ENCODE assay signal across 23 cellular contexts in the genomic region with DNA sequence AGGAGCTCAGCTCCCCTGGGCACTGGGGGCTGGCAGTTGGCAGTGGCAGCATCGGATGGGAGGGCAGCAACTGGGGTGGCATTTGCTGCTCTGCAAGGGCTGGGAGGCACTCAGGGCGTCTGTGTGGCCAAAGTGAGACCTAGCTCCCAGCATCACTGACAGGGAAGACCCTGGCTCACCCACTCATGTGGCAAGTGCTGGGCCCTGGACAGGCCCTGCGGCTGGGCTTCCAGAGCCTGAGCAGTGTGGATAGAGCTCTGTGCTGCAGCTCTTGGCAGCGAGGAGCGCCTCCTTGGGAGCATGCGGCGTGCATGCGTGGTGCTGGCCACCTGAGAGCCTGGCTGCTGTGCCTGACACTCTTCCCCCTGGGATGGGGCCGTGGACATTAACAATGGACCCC.
"Had no signal": no experiment of that assay in that cellular context is flagged by ENCODE, and none has a peak within 500 bp of the region (broad histone marks: within the 10 kb centered on the region; RNA-seq: fewer than 3 reads in every experiment).

No MANE protein-coding gene starts in this region.

- H3K4me1 ChIP-seq: heart left ventricle, right atrium auricular region, stomach, testis, upper lobe of left lung had no signal

- H3K27me3 Mint-ChIP-seq: activated CD4-positive, alpha-beta T cell treated with anti-CD3 and anti-CD28 coated beads for 36 hours; activated naive CD8-positive, alpha-beta T cell treated with anti-CD3 and anti-CD28 coated beads for 36 hours; dendritic cell treated with granulocyte-macrophage colony-stimulating factor and Interleukin-4, amounts not matched to agents 40 ng/mL and 50 ng/mL, for 4 days; effector memory CD8-positive, alpha-beta T cell; naive B cell; progenitor cell of endocrine pancreas had no signal

- ATAC-seq: activated CD4-positive, alpha-beta T cell treated with anti-CD3 and anti-CD28 coated beads for 36 hours; activated CD8-positive, alpha-beta T cell treated with anti-CD3 and anti-CD28 coated beads, Interleukin-2, amount 10 ng/mL, durations not matched to agents 7 days and 5 days; activated T-cell treated with anti-CD3 and anti-CD28 coated beads, Interleukin-2, amount 50 U/mL, for 72 hours; effector memory CD8-positive, alpha-beta T cell; heart left ventricle had no signal

- H3K27me3 ChIP-seq: brain microvascular endothelial cell, heart left ventricle, right atrium auricular region, stomach, testis, upper lobe of left lung had no signal

- H3K4me3 ChIP-seq: heart left ventricle, right atrium auricular region, smooth muscle cell, stomach, testis, upper lobe of left lung had no signal

- FAIRE-seq: frontal cortex had no signal

- H3K27ac ChIP-seq: brain microvascular endothelial cell, epithelial cell of prostate, heart left ventricle, right atrium auricular region, stomach, testis, upper lobe of left lung had no signal

- H3K36me3 ChIP-seq: brain microvascular endothelial cell had no signal

- H3K27ac Mint-ChIP-seq: activated CD4-positive, alpha-beta T cell treated with anti-CD3 and anti-CD28 coated beads for 36 hours; activated CD8-positive, alpha-beta T cell treated with anti-CD3 and anti-CD28 coated beads, Interleukin-2, amount 10 ng/mL, durations not matched to agents 7 days and 5 days; activated naive CD8-positive, alpha-beta T cell treated with anti-CD3 and anti-CD28 coated beads for 36 hours; activated T-cell treated with anti-CD3 and anti-CD28 coated beads, Interleukin-2, amount 50 U/mL, for 72 hours; dendritic cell treated with granulocyte-macrophage colony-stimulating factor and Interleukin-4, amounts not matched to agents 40 ng/mL and 50 ng/mL, for 4 days; effector memory CD8-positive, alpha-beta T cell; immature natural killer cell; progenitor cell of endocrine pancreas; T-helper 1 cell treated with Interleukin-12 subunit alpha and Interleukin-12 subunit beta and Interleukin-4 antibody, amounts not matched to agents 30 μg/mL and 1 μg/mL, for 36 hours had no signal

- H3K9me3 Mint-ChIP-seq: activated naive CD8-positive, alpha-beta T cell treated with anti-CD3 and anti-CD28 coated beads for 36 hours; activated T-cell treated with anti-CD3 and anti-CD28 coated beads, Interleukin-2, amount 50 U/mL, for 72 hours; dendritic cell treated with granulocyte-macrophage colony-stimulating factor and Interleukin-4, amounts not matched to agents 40 ng/mL and 50 ng/mL, for 4 days; effector memory CD8-positive, alpha-beta T cell; immature natural killer cell; naive B cell; T-helper 1 cell treated with Interleukin-12 subunit alpha and Interleukin-12 subunit beta and Interleukin-4 antibody, amounts not matched to agents 30 μg/mL and 1 μg/mL, for 36 hours had no signal

- H3K4me3 Mint-ChIP-seq: activated CD4-positive, alpha-beta T cell treated with anti-CD3 and anti-CD28 coated beads for 36 hours; activated CD8-positive, alpha-beta T cell treated with anti-CD3 and anti-CD28 coated beads, Interleukin-2, amount 10 ng/mL, durations not matched to agents 7 days and 5 days; activated naive CD8-positive, alpha-beta T cell treated with anti-CD3 and anti-CD28 coated beads for 36 hours; activated T-cell treated with anti-CD3 and anti-CD28 coated beads, Interleukin-2, amount 50 U/mL, for 72 hours; dendritic cell treated with granulocyte-macrophage colony-stimulating factor and Interleukin-4, amounts not matched to agents 40 ng/mL and 50 ng/mL, for 4 days; effector memory CD8-positive, alpha-beta T cell; immature natural killer cell; naive B cell; T-helper 1 cell treated with Interleukin-12 subunit alpha and Interleukin-12 subunit beta and Interleukin-4 antibody, amounts not matched to agents 30 μg/mL and 1 μg/mL, for 36 hours had no signal

- DNase-seq: activated CD4-positive, alpha-beta T cell treated with anti-CD3 and anti-CD28 coated beads for 36 hours; activated CD8-positive, alpha-beta memory T cell treated with anti-CD3 and anti-CD28 coated beads, Interleukin-2, amount 50 U/mL, for 4 hours; activated CD8-positive, alpha-beta T cell treated with anti-CD3 and anti-CD28 coated beads, Interleukin-2, amount 10 ng/mL, durations not matched to agents 7 days and 5 days; activated gamma-delta T cell; activated naive CD8-positive, alpha-beta T cell treated with anti-CD3 and anti-CD28 coated beads for 36 hours; activated T-cell treated with anti-CD3 and anti-CD28 coated beads, Interleukin-2, amount 50 U/mL, for 72 hours; anterior cingulate cortex; brain microvascular endothelial cell; cerebellar nuclear complex; effector memory CD8-positive, alpha-beta T cell; immature natural killer cell; naive B cell; stomach; testis had no signal

- H3K4me2 ChIP-seq: smooth muscle cell had no signal

- H3K9me3 ChIP-seq: heart left ventricle, right atrium auricular region, stomach, testis, upper lobe of left lung had no signal

- H3K4me1 Mint-ChIP-seq: activated CD4-positive, alpha-beta T cell treated with anti-CD3 and anti-CD28 coated beads for 36 hours; activated naive CD8-positive, alpha-beta T cell treated with anti-CD3 and anti-CD28 coated beads for 36 hours; immature natural killer cell had no signal
